In the genomic region with DNA sequence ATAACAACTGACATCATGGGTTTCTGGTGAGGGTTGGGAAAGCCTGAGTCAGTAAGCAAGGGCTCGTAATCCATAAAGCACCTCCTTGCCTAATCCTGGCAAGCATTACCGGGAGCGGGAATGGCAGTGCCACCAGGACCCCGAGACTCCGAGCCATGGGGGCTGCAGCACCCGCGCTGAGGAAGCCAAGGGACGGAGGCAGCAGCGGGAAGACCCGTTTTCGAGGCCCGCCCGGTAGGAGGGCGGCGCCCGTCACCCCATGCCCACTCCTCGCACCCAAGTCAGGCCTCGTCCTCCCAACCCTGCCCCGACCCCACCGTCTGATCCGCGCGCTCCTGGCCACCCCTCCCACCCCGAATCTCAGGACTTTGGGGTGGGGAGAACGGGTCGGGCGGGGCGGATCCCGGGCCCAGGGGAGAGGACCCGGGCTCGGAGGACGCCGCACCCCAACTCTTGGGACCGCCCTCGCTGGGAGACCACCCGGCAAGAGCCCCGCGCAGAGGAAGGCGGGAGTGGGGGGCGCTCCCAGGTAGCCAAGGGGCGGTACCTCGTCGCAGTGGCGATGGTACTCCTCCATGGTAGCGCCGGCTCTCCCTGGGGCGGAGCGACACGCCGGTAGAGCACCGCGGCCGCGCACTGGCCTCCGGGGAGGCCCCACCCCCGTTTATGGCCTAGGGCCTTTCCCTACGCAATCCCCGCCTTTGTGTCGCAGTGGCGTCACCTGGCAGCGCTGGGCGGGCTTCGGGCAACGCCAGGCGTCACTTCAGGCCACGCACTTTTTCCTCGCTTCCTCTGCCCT, we compare ENCODE assay signal across 8 cellular contexts. TPM values are rescaled to one million over a fixed set of nuclear protein-coding genes. Genes with fewer than 3 reads are reported as not detected.
DNase-seq lines count a peak whose midpoint lies in the region; ATAC-seq and TF ChIP-seq lines count a peak whose summit lies in the region.

A gene with protein sequence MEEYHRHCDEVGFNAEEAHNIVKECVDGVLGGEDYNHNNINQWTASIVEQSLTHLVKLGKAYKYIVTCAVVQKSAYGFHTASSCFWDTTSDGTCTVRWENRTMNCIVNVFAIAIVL (minus strand): TSS at position 638 of the 799 bp plus-strand sequence. CDS start 61 bp downstream, at position 577.

- DNase-seq in DMS 273 (lab: John Stamatoyannopoulos, UW; ENCODE audit: unreplicated experiment) (peak; percentile 93), RPMI7951 (ENCODE audit: low read depth) (peak; percentile 87), fibroblast of pulmonary artery (ENCODE audit: low read depth) (peak; percentile 71), natural killer cell (peak; percentile 66)
- DNase-seq in activated T-helper 9 cell treated with anti-CD3 and anti-CD28 coated beads, Interleukin-2, amount 50 U/mL, for 16 hours (ENCODE audit: low read depth), result peak; percentile 70
- DNase-seq in stimulated activated naive CD8-positive, alpha-beta T cell treated with anti-CD3 and anti-CD28 coated beads, Interleukin-15, Interleukin-2, amounts not matched to agents 100 U/mL and 50 U/mL, for 24 hours, result peak; percentile 78

- H3K27ac Mint-ChIP-seq in IgD-negative memory B cell (peak within 1 kb of the TSS; percentile 93 to 97 (median 95)), natural killer cell (peak within 1 kb of the TSS; percentile 85 to 90)

- H3K36me3 Mint-ChIP-seq in IgD-negative memory B cell (no peaks in the 10 kb centered on the region), natural killer cell (no peaks in the 10 kb centered on the region)

- H3K9me3 Mint-ChIP-seq in IgD-negative memory B cell, result no peaks in the 10 kb centered on the region
- H3K9me3 Mint-ChIP-seq in natural killer cell, result no peaks in the 10 kb centered on the region

- intact Hi-C loops in natural killer cell (cut with micrococcal nuclease), result no loop called here

- H3K4me3 Mint-ChIP-seq in IgD-negative memory B cell, result peak within 1 kb of the TSS; percentile 83 to 95 (median 93)
- peak within 1 kb of the TSS; percentile 84 for H3K4me3 Mint-ChIP-seq in natural killer cell

- H3K4me1 Mint-ChIP-seq in IgD-negative memory B cell (peaks cover 7 to 16% (median 11%) of the 10 kb centered on the region in 3 donors), natural killer cell (no peaks in the 10 kb centered on the region)

- H3K27me3 Mint-ChIP-seq in IgD-negative memory B cell (peaks cover 7% of the 10 kb centered on the region), natural killer cell (ENCODE audit: low read depth in 2 of 2) (peaks cover 2 to 9% of the 10 kb centered on the region in 2 donors)

- ATAC-seq in GM21526 (IDR thresholded peaks at IDR 0.05; ENCODE audit: low FRiP score, unreplicated experiment), result peak; percentile 98
- peak; percentile 96 to 99 (median 99) for ATAC-seq in natural killer cell
- ATAC-seq in stimulated activated naive CD8-positive, alpha-beta T cell treated with anti-CD3 and anti-CD28 coated beads, Interleukin-15, Interleukin-2, amounts not matched to agents 100 U/mL and 50 U/mL, for 24 hours, result peak; percentile 96

- peak within 1 kb of the TSS; percentile 68 for H3K4me3 ChIP-seq in fibroblast of pulmonary artery (replicated peaks; ENCODE audit: low read depth, low read length)

- TF ChIP-seq CTCF in fibroblast of pulmonary artery (IDR thresholded peaks at IDR 0.05; ENCODE audit: low read length, missing control alignments) (no peak), natural killer cell (IDR thresholded peaks at IDR 0.05) (no peak)

RNA-seq across cellular contexts. Expression of the gene that starts here (rescaled TPM):
- polyA plus RNA-seq in IgD-negative memory B cell, result 29.1 TPM
- 130 and 157 TPM in 2 replicates for total RNA-seq in RPMI7951 (2014; rRNA removed; shearing (Covaris generic))
- total RNA-seq in natural killer cell, result 10 to 100 TPM; 18.1 to 25.0 (median 18.4) TPM

Comparison
In these comparisons a context has a peak if more than half of its experiments do, and no peak if none do; other contexts are left out.
1. Peak in every context shown above with its lines: DNase-seq, ATAC-seq and H3K4me3 ChIP-seq.